30 cellular contexts compared by ENCODE assay signal in the genomic region with DNA sequence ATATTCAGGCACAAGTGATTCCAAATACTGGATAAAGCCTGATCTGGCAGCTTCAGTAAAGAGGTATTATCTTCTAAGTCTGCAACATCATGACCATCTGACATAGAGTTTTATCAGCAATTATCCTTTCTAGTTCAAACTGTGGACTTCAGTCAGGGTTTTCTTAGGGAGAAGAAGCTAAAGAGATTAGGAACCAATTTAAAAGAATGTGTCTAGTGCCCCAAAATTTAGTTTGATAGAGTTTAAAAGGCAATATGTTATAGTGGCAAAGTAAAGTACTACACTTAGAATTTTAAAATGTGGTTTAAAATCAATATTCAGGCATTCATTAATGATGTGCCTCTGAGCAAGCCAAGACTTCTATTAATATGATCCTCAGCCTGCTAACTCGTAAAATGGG. TPM values are rescaled to one million over a fixed set of nuclear protein-coding genes. Genes with fewer than 3 reads are reported as not detected.
A peak's percentile ranks its signal among the peaks of the same experiment; 100 is the strongest.
DNase-seq lines count a peak whose midpoint lies in the region; ATAC-seq and TF ChIP-seq lines count a peak whose summit lies in the region.
"Had no signal": no experiment of that assay in that cellular context is flagged by ENCODE, and none has a peak within 500 bp of the region (broad histone marks: within the 10 kb centered on the region; RNA-seq: fewer than 3 reads in every experiment).

No MANE protein-coding gene starts in this region.

- H3K4me3 Mint-ChIP-seq in type B pancreatic cell, result no peak overlapping the region
- H3K4me3 Mint-ChIP-seq: activated CD4-positive, alpha-beta T cell treated with anti-CD3 and anti-CD28 coated beads, Interleukin-2, amount 10 ng/mL, durations not matched to agents 7 days and 5 days; activated naive CD8-positive, alpha-beta T cell treated with anti-CD3 and anti-CD28 coated beads for 36 hours; nephron progenitor cell had no signal

- no peak for ATAC-seq in GM18511 (IDR thresholded peaks at IDR 0.05; ENCODE audit: unreplicated experiment)
- ATAC-seq: HCT116, left lobe of liver, right cardiac atrium had no signal

- H3K36me3 Mint-ChIP-seq in type B pancreatic cell, result no peaks in the 10 kb centered on the region
- H3K36me3 Mint-ChIP-seq: activated naive CD8-positive, alpha-beta T cell treated with anti-CD3 and anti-CD28 coated beads for 36 hours had no signal

- TF ChIP-seq CTCF in WERI-Rb-1 (IDR thresholded peaks at IDR 0.05; ENCODE audit: low read depth, low read length) (no peak), type B pancreatic cell (conservative IDR thresholded peaks at IDR 0.05) (peak; percentile 55), GM10248 (IDR thresholded peaks at IDR 0.05; ENCODE audit: control extremely low read depth, extremely low read depth, low read depth, missing control alignments) (no peak)

- H3K9me3 ChIP-seq in HUES6 (ENCODE audit: control insufficient read depth, insufficient read depth, low read depth, low read length) (no peaks in the 10 kb centered on the region), WERI-Rb-1 (ENCODE audit: severe bottlenecking) (no peaks in the 10 kb centered on the region), iPS-18a (ENCODE audit: control insufficient read depth, low read depth, low read length) (no peaks in the 10 kb centered on the region)
- H3K9me3 ChIP-seq: BLaER1, Peyer's patch, stomach, thyroid gland had no signal

- no peaks in the 10 kb centered on the region for H3K36me3 ChIP-seq in HUES6 (ENCODE audit: control insufficient read depth, insufficient read depth, low read length)
- no peaks in the 10 kb centered on the region for H3K36me3 ChIP-seq in WERI-Rb-1
- no peaks in the 10 kb centered on the region for H3K36me3 ChIP-seq in iPS-18a (ENCODE audit: control insufficient read depth, low read depth, low read length)
- H3K36me3 ChIP-seq: Peyer's patch, stomach, thyroid gland had no signal

- CTCF ChIA-PET in GM10248 (lab: Yijun Ruan, JAX), result interaction anchor here (1.1 to 1.7 kb wide), 2 partner anchors 12 to 15 kb away, joined by 4 to 5 read pairs; no protein-coding TSS in a partner anchor

- no peak overlapping the region for H3K9ac ChIP-seq in HUES6 (ENCODE audit: low read length)
- H3K9ac ChIP-seq in iPS-18a (ENCODE audit: low read length), result no peak overlapping the region
- H3K9ac ChIP-seq: BLaER1, parathyroid adenoma had no signal

- peaks cover 73% of the 10 kb centered on the region for H3K4me1 ChIP-seq in HUES6 (ENCODE audit: control insufficient read depth, insufficient read depth, low read length)
- H3K4me1 ChIP-seq in iPS-18a (ENCODE audit: control insufficient read depth, low read depth, low read length), result peaks cover 65% of the 10 kb centered on the region
- H3K4me1 ChIP-seq: parathyroid adenoma had no signal

- H3K27me3 ChIP-seq in HUES6 (ENCODE audit: control insufficient read depth, insufficient read depth, low read length) (no peaks in the 10 kb centered on the region), WERI-Rb-1 (ENCODE audit: insufficient read depth, low read depth, severe bottlenecking) (no peaks in the 10 kb centered on the region), iPS-18a (ENCODE audit: control insufficient read depth, insufficient read depth, low read length) (no peaks in the 10 kb centered on the region)
- H3K27me3 ChIP-seq: BLaER1, Peyer's patch, stomach, thyroid gland had no signal

- H3K4me1 Mint-ChIP-seq in type B pancreatic cell (ENCODE audit: unreplicated experiment), result peaks cover 24% of the 10 kb centered on the region

- H3K27ac ChIP-seq in HUES6 (ENCODE audit: low read depth, low read length) (peak overlapping the region; percentile 86; the same call in 1 of the 2 replicates), WERI-Rb-1 (peak overlapping the region; percentile 52), iPS-18a (ENCODE audit: low read length) (peak overlapping the region; percentile 51)
- H3K27ac ChIP-seq: BLaER1, parathyroid adenoma, Peyer's patch, stomach, VCaP had no signal

- H3K27me3 Mint-ChIP-seq in type B pancreatic cell, result no peaks in the 10 kb centered on the region

- POLR2A ChIA-PET in GM10248 (lab: Yijun Ruan, JAX), result no interaction called here

- H3K9me3 Mint-ChIP-seq in type B pancreatic cell, result no peaks in the 10 kb centered on the region
- H3K9me3 Mint-ChIP-seq: activated CD4-positive, alpha-beta T cell treated with anti-CD3 and anti-CD28 coated beads, Interleukin-2, amount 10 ng/mL, durations not matched to agents 7 days and 5 days; activated naive CD8-positive, alpha-beta T cell treated with anti-CD3 and anti-CD28 coated beads for 36 hours; nephron progenitor cell had no signal

- no peak overlapping the region for H3K27ac Mint-ChIP-seq in type B pancreatic cell
- H3K27ac Mint-ChIP-seq: activated CD4-positive, alpha-beta T cell treated with anti-CD3 and anti-CD28 coated beads, Interleukin-2, amount 10 ng/mL, durations not matched to agents 7 days and 5 days; activated naive CD8-positive, alpha-beta T cell treated with anti-CD3 and anti-CD28 coated beads for 36 hours; nephron progenitor cell had no signal

- DNase-seq in WERI-Rb-1 (no peak), type B pancreatic cell (ENCODE audit: extremely low spot score, unreplicated experiment) (no peak), GM10248 (ENCODE audit: extremely low spot score) (no peak)
- DNase-seq in activated CD4-positive, alpha-beta T cell treated with anti-CD3 and anti-CD28 coated beads for 48 hours, result no peak
- DNase-seq: activated CD4-positive, alpha-beta T cell treated with anti-CD3 and anti-CD28 coated beads, Interleukin-2, amount 10 ng/mL, durations not matched to agents 7 days and 5 days; activated gamma-delta T cell; activated naive CD8-positive, alpha-beta T cell treated with anti-CD3 and anti-CD28 coated beads for 36 hours; activated T-cell treated with anti-CD3 and anti-CD28 coated beads, Interleukin-2, amount 50 U/mL, for 1 hour; aorta; EL; KBM-7; NCI-H1930; NCI-H2171 treated with DMSO at 0.1 percent for 48 hours; NCI-H524 treated with DMSO at 0.1 percent for 48 hours; nephron progenitor cell; Peyer's patch; right cardiac atrium; SHP77; stimulated activated CD4-positive, alpha-beta T cell treated with anti-CD3 and anti-CD28 coated beads, Interleukin-12 subunit alpha, Interleukin-12 subunit beta, amount 100 ng/mL, for 4 hours; stimulated activated CD4-positive, alpha-beta T cell treated with anti-CD3 and anti-CD28 coated beads, Interleukin-4, amount 100 ng/mL, for 1 hour; stomach; thyroid gland had no signal

- no peak overlapping the region for H3K4me3 ChIP-seq in HUES6 (ENCODE audit: low read depth, low read length)
- H3K4me3 ChIP-seq in WERI-Rb-1 (ENCODE audit: low read depth, low read length), result peak overlapping the region; percentile 9
- peak overlapping the region; percentile 19 for H3K4me3 ChIP-seq in iPS-18a (ENCODE audit: low read length)
- H3K4me3 ChIP-seq: BLaER1, Peyer's patch, stomach, thyroid gland had no signal

RNA-seq across cellular contexts. Expression of gene PAK1, which starts 5.4 kb away (rescaled TPM):
- 70.3 and 73.9 TPM in 2 replicates for total RNA-seq in type B pancreatic cell (ENCODE audit: low replicate concordance)
